In the genomic region with DNA sequence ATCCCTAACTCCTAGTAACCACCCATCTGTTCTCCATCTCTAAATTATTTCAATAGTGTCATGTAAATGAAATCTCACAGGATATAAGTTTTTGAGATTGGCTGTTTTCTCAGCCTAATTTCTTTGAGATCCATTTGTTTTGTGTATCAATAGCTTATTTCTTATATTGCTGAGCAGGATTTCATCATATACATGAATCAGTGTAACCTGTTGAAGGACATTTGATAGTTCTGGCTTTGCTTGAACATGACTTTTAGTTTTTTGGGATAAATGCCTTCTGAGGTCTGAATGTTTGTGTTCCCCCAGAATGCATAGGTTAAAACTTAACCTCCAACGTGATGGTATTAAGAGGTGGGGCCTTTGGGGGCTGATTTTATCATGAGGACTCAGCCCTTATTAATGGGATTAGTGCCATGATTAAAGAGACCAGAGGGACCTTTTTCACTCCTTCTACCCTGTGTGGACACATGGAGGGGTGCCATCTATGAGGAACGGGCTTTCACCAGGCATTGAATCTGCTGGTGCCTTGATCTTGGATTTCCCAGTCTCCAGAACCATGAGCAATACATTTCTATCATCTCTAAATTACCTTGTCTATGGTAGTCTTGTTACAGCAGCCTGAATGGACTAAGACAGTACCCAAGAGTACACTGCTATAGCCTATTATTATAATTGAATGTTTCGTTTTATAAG, we compare ENCODE assay signal across 31 cellular contexts.
DNase-seq lines count a peak whose midpoint lies in the region; ATAC-seq, FAIRE-seq and TF ChIP-seq lines count a peak whose summit lies in the region.
"Had no signal": no experiment of that assay in that cellular context is flagged by ENCODE, and none has a peak within 500 bp of the region (broad histone marks: within the 10 kb centered on the region; RNA-seq: fewer than 3 reads in every experiment).

No MANE protein-coding gene starts in this region.

- WGBS in mesenchymal stem cell: 95% methylated on average over 3 of the region's 3 CpGs

- H2BK15ac ChIP-seq in mesenchymal stem cell (ENCODE audit: low read depth, poor library complexity, severe bottlenecking): no peak overlapping the region

- H3K4me2 ChIP-seq in astrocyte (ENCODE audit: low read length) (no peak overlapping the region), mesenchymal stem cell (ENCODE audit: low read length, poor library complexity, severe bottlenecking) (no peak overlapping the region)
- H3K4me2 ChIP-seq: KMS-11 had no signal

- no peaks in the 10 kb centered on the region for H3K36me3 ChIP-seq in HEK293 (ENCODE audit: control insufficient read depth in 2 of 2, insufficient read depth in 1 of 2, low read length in 2 of 2)
- H3K36me3 ChIP-seq in astrocyte (ENCODE audit: insufficient read depth, low read length): no peaks in the 10 kb centered on the region
- H3K36me3 ChIP-seq in mesenchymal stem cell (ENCODE audit: control insufficient read depth in 1 of 2, insufficient read depth in 2 of 2, low read depth in 1 of 2, low read length in 2 of 2): peaks cover 7 to 9% of the 10 kb centered on the region in 2 experiments
- peaks cover 0 to 6% (median 0%) of the 10 kb centered on the region in 5 donors for H3K36me3 ChIP-seq in subcutaneous abdominal adipose tissue (ENCODE audit: control insufficient read depth in 5 of 5, insufficient read depth in 5 of 5, low read length in 5 of 5)
- H3K36me3 ChIP-seq: adrenal gland, Peyer's patch, upper lobe of right lung had no signal

- H3K14ac ChIP-seq in mesenchymal stem cell (ENCODE audit: low read length in 2 of 2): no peak overlapping the region

- no peak overlapping the region for H2BK12ac ChIP-seq in mesenchymal stem cell (ENCODE audit: low read length in 2 of 2)

- peak overlapping the region; percentile 32 for H2AK5ac ChIP-seq in mesenchymal stem cell (ENCODE audit: low read length, severe bottlenecking)

- peaks cover 36% of the 10 kb centered on the region for H4K20me1 ChIP-seq in astrocyte (ENCODE audit: insufficient read depth, low read length)

- no peak overlapping the region for H2BK120ac ChIP-seq in mesenchymal stem cell (ENCODE audit: low read depth, low read length)

- peaks cover 85% of the 10 kb centered on the region for H3K4me1 Mint-ChIP-seq in astrocyte (ENCODE audit: low read depth, unreplicated experiment)

- H3K79me1 ChIP-seq in mesenchymal stem cell (replicated peaks; ENCODE audit: low read length, poor library complexity, severe bottlenecking): peaks cover 3% of the 10 kb centered on the region

- no peak overlapping the region for H3K4me3 Mint-ChIP-seq in astrocyte (ENCODE audit: unreplicated experiment)
- H3K4me3 Mint-ChIP-seq: activated CD4-positive, alpha-beta memory T cell treated with anti-CD3 and anti-CD28 coated beads for 36 hours; activated naive CD4-positive, alpha-beta T cell treated with anti-CD3 and anti-CD28 coated beads for 36 hours; activated T-cell treated with anti-CD3 and anti-CD28 coated beads, Interleukin-2, amount 50 U/mL, for 72 hours; immature natural killer cell; stimulated activated effector memory CD8-positive, alpha-beta T cell treated with anti-CD3 and anti-CD28 coated beads, Interleukin-12 subunit alpha, Interleukin-12 subunit beta, amount 100 ng/mL, for 72 hours; T-helper 2 cell treated with Interferon-gamma antibody and Interleukin-4, amounts not matched to agents 5 μg/mL and 100 μg/mL, for 36 hours had no signal

- no peaks in the 10 kb centered on the region for H3K27me3 Mint-ChIP-seq in astrocyte (ENCODE audit: low read depth, unreplicated experiment)
- H3K27me3 Mint-ChIP-seq: activated CD4-positive, alpha-beta memory T cell treated with anti-CD3 and anti-CD28 coated beads for 36 hours had no signal

- H3K36me3 Mint-ChIP-seq in astrocyte (ENCODE audit: low read depth, unreplicated experiment): peaks cover 12% of the 10 kb centered on the region
- H3K36me3 Mint-ChIP-seq: stimulated activated effector memory CD8-positive, alpha-beta T cell treated with anti-CD3 and anti-CD28 coated beads, Interleukin-12 subunit alpha, Interleukin-12 subunit beta, amount 100 ng/mL, for 72 hours had no signal

- H3K4me1 ChIP-seq in HEK293 (ENCODE audit: control insufficient read depth, insufficient read depth, low read length): peaks cover 23% of the 10 kb centered on the region
- peaks cover 62% of the 10 kb centered on the region for H3K4me1 ChIP-seq in astrocyte (ENCODE audit: insufficient read depth, low read length)
- H3K4me1 ChIP-seq in mesenchymal stem cell (ENCODE audit: control insufficient read depth, insufficient read depth, low read depth, low read length): peaks cover 17% of the 10 kb centered on the region
- peaks cover 13 to 55% (median 44%) of the 10 kb centered on the region in 5 donors for H3K4me1 ChIP-seq in subcutaneous abdominal adipose tissue (ENCODE audit: control insufficient read depth in 5 of 5, insufficient read depth in 5 of 5, low read length in 5 of 5)
- H3K4me1 ChIP-seq: Caco-2 had no signal

- TF ChIP-seq CTCF in HEK293 (tag by site-specific recombination; IDR thresholded peaks at IDR 0.05) (no peak), astrocyte (IDR thresholded peaks at IDR 0.05; ENCODE audit: insufficient read depth, low read depth, low read length) (no peak), RWPE1 (conservative IDR thresholded peaks at IDR 0.05; ENCODE audit: low read depth) (no peak)

- FAIRE-seq in astrocyte (lab: Jason Lieb, UNC): no peak

- H3K27me3 ChIP-seq in astrocyte (ENCODE audit: insufficient read depth, low read length) (no peaks in the 10 kb centered on the region), mesenchymal stem cell (ENCODE audit: control insufficient read depth in 1 of 2, insufficient read depth in 1 of 2, low read length in 2 of 2) (no peaks in the 10 kb centered on the region), subcutaneous abdominal adipose tissue (ENCODE audit: control insufficient read depth in 5 of 5, insufficient read depth in 4 of 5, low read length in 5 of 5) (no peaks in the 10 kb centered on the region)
- H3K27me3 ChIP-seq: adrenal gland, body of pancreas, Peyer's patch, upper lobe of right lung had no signal

- peaks cover 90% of the 10 kb centered on the region for H3K79me2 ChIP-seq in astrocyte (ENCODE audit: insufficient read depth, low read length)

- peak overlapping the region in 1 of 2 experiments; percentile 14 for H3K18ac ChIP-seq in mesenchymal stem cell (ENCODE audit: low read depth in 1 of 2, low read length in 2 of 2)

- no peak overlapping the region for H2BK5ac ChIP-seq in mesenchymal stem cell (ENCODE audit: low read depth, low read length, poor library complexity, severe bottlenecking)

- peak overlapping the region; percentile 58 for H3K27ac Mint-ChIP-seq in astrocyte (ENCODE audit: unreplicated experiment)
- H3K27ac Mint-ChIP-seq: activated CD4-positive, alpha-beta memory T cell treated with anti-CD3 and anti-CD28 coated beads for 36 hours; activated naive CD4-positive, alpha-beta T cell treated with anti-CD3 and anti-CD28 coated beads for 36 hours; activated T-cell treated with anti-CD3 and anti-CD28 coated beads, Interleukin-2, amount 50 U/mL, for 72 hours; stimulated activated effector memory CD8-positive, alpha-beta T cell treated with anti-CD3 and anti-CD28 coated beads, Interleukin-12 subunit alpha, Interleukin-12 subunit beta, amount 100 ng/mL, for 72 hours; T-helper 2 cell treated with Interferon-gamma antibody and Interleukin-4, amounts not matched to agents 5 μg/mL and 100 μg/mL, for 36 hours had no signal

- CTCF ChIA-PET in HEK293 (lab: Yijun Ruan, JAX) (no interaction called here), RWPE1 (lab: Yijun Ruan, JAX) (no interaction called here)

- H3K4me3 ChIP-seq in HEK293 (ENCODE audit: low read depth, low read length): no peak overlapping the region
- H3K4me3 ChIP-seq in astrocyte (ENCODE audit: insufficient read depth, low read depth, low read length): no peak overlapping the region
- H3K4me3 ChIP-seq in mesenchymal stem cell (ENCODE audit: insufficient read depth in 1 of 2, low read depth in 1 of 2, low read length in 2 of 2): no peak overlapping the region
- no peak overlapping the region for H3K4me3 ChIP-seq in subcutaneous abdominal adipose tissue (ENCODE audit: low read depth in 1 of 5, low read length in 5 of 5)
- H3K4me3 ChIP-seq: adrenal gland, body of pancreas, Peyer's patch, upper lobe of right lung had no signal

- ATAC-seq in HG03045 (IDR thresholded peaks at IDR 0.05; ENCODE audit: unreplicated experiment): no peak
- ATAC-seq: activated T-cell treated with anti-CD3 and anti-CD28 coated beads, Interleukin-2, amount 50 U/mL, for 72 hours; body of pancreas; stimulated activated effector memory CD8-positive, alpha-beta T cell treated with anti-CD3 and anti-CD28 coated beads, Interleukin-12 subunit alpha, Interleukin-12 subunit beta, amount 100 ng/mL, for 72 hours; upper lobe of right lung had no signal

- no peak overlapping the region for H4K91ac ChIP-seq in mesenchymal stem cell (ENCODE audit: low read length)

- H3K9ac ChIP-seq in astrocyte (ENCODE audit: low read length) (no peak overlapping the region), mesenchymal stem cell (ENCODE audit: low read length) (no peak overlapping the region), subcutaneous abdominal adipose tissue (ENCODE audit: low read length in 5 of 5) (no peak overlapping the region)
- H3K9ac ChIP-seq: KMS-11 had no signal

- H3K27ac ChIP-seq in HEK293 (ENCODE audit: extremely low read depth, low read depth, low read length) (no peak overlapping the region), astrocyte (ENCODE audit: low read depth, low read length) (no peak overlapping the region), mesenchymal stem cell (ENCODE audit: low read length, poor library complexity, severe bottlenecking) (peak overlapping the region; percentile 20), subcutaneous abdominal adipose tissue (ENCODE audit: low read depth, low read length) (peak overlapping the region; percentile 96), RWPE1 (no peak overlapping the region)
- H3K27ac ChIP-seq: C4-2B, KMS-11, Peyer's patch, upper lobe of right lung had no signal

- H3K9me3 ChIP-seq in HEK293 (ENCODE audit: control insufficient read depth, insufficient read depth, low read depth, low read length) (no peaks in the 10 kb centered on the region), astrocyte (ENCODE audit: insufficient read depth, low read depth, low read length) (no peaks in the 10 kb centered on the region), mesenchymal stem cell (ENCODE audit: control insufficient read depth, low read length) (no peaks in the 10 kb centered on the region), subcutaneous abdominal adipose tissue (ENCODE audit: control insufficient read depth in 5 of 5, low read length in 5 of 5) (no peaks in the 10 kb centered on the region)
- H3K9me3 ChIP-seq: adrenal gland, body of pancreas, Caco-2, Peyer's patch, upper lobe of right lung had no signal

- H3K4ac ChIP-seq in mesenchymal stem cell (ENCODE audit: low read depth in 1 of 2, low read length in 2 of 2): no peak overlapping the region

- H3K9me3 Mint-ChIP-seq in astrocyte (ENCODE audit: unreplicated experiment): no peaks in the 10 kb centered on the region
- H3K9me3 Mint-ChIP-seq: activated CD4-positive, alpha-beta memory T cell treated with anti-CD3 and anti-CD28 coated beads for 36 hours; activated naive CD4-positive, alpha-beta T cell treated with anti-CD3 and anti-CD28 coated beads for 36 hours; activated T-cell treated with anti-CD3 and anti-CD28 coated beads, Interleukin-2, amount 50 U/mL, for 72 hours; immature natural killer cell; stimulated activated effector memory CD8-positive, alpha-beta T cell treated with anti-CD3 and anti-CD28 coated beads, Interleukin-12 subunit alpha, Interleukin-12 subunit beta, amount 100 ng/mL, for 72 hours; T-helper 2 cell treated with Interferon-gamma antibody and Interleukin-4, amounts not matched to agents 5 μg/mL and 100 μg/mL, for 36 hours had no signal

- POLR2A ChIA-PET in HEK293 (lab: Yijun Ruan, JAX) (no interaction called here), RWPE1 (lab: Yijun Ruan, JAX; ENCODE audit: low non-redundant PET) (no interaction called here)

- no peak for DNase-seq in astrocyte (ENCODE audit: low read depth)
- no peak for DNase-seq in mesenchymal stem cell
- no peak for DNase-seq in HuH-7.5 (ENCODE audit: low spot score)
- no peak for DNase-seq in RWPE1 (ENCODE audit: low spot score)
- DNase-seq: activated CD4-positive, alpha-beta memory T cell treated with anti-CD3 and anti-CD28 coated beads for 36 hours; activated CD4-positive, alpha-beta T cell treated with anti-CD3 and anti-CD28 coated beads for 1 hour; activated naive CD4-positive, alpha-beta T cell treated with anti-CD3 and anti-CD28 coated beads for 36 hours; activated T-cell treated with anti-CD3 and anti-CD28 coated beads, Interleukin-2, amount 50 U/mL, for 72 hours; adrenal gland; body of pancreas; Caco-2; DND-41; GF-D8; hypothalamus; immature natural killer cell; mesendoderm; MM.1S; NCI-H2029; NCI-H2227 treated with DMSO at 0.1 percent for 48 hours; NCI-H526; nucleus accumbens; Peyer's patch; SIG-M5; upper lobe of right lung had no signal

- no peak overlapping the region for H4K8ac ChIP-seq in mesenchymal stem cell (ENCODE audit: low read length)

- H2AFZ ChIP-seq in astrocyte (ENCODE audit: low read depth, low read length): no peak overlapping the region
- no peak overlapping the region for H2AFZ ChIP-seq in mesenchymal stem cell (ENCODE audit: low read depth, low read length)

- H3K23ac ChIP-seq in mesenchymal stem cell (ENCODE audit: low read length in 2 of 2): no peak overlapping the region

Comparison
In these comparisons a context has a peak if more than half of its experiments do, and no peak if none do; other contexts are left out.
1. H3K27ac ChIP-seq: peak in mesenchymal stem cell (single experiment) and subcutaneous abdominal adipose tissue (single experiment); none in HEK293 (single experiment), astrocyte (single experiment) and RWPE1 (single experiment).